In genomic region chr6:41716516-41717446, GRCh38 we compare ENCODE assay signal across 17 cellular contexts. TPM values are rescaled to one million over a fixed set of nuclear protein-coding genes. Genes with fewer than 3 reads are reported as not detected.
DNase-seq lines count a peak whose midpoint lies in the region; ATAC-seq and TF ChIP-seq lines count a peak whose summit lies in the region.
"Had no signal": no experiment of that assay in that cellular context is flagged by ENCODE, and none has a peak within 500 bp of the region (broad histone marks: within the 10 kb centered on the region; RNA-seq: fewer than 3 reads in every experiment).

No MANE protein-coding gene starts in this region.

- H3K27ac ChIP-seq in OCI-LY1 (ENCODE audit: low read depth, low read length, poor library complexity, severe bottlenecking): peak overlapping the region; percentile 3
- H3K27ac ChIP-seq in heart right ventricle: peak overlapping the region; percentile 52 to 91 (median 79)
- no peak overlapping the region for H3K27ac ChIP-seq in H9 (ENCODE audit: insufficient read length, low read depth, low read length)
- no peak overlapping the region for H3K27ac ChIP-seq in SJCRH30
- H3K27ac ChIP-seq: 22Rv1, ovary had no signal

- no peak overlapping the region for H3K9ac ChIP-seq in OCI-LY1 (ENCODE audit: low read length)
- H3K9ac ChIP-seq in H9 (ENCODE audit: extremely low read depth, insufficient read length, low read length): no peak overlapping the region

- H3K4me3 ChIP-seq in OCI-LY1 (ENCODE audit: low read depth, low read length, poor library complexity, severe bottlenecking) (no peak overlapping the region), heart right ventricle (no peak overlapping the region), SJCRH30 (no peak overlapping the region)
- H3K4me3 ChIP-seq: breast epithelium, GM23338, ovary had no signal

- H3K4me2 ChIP-seq in OCI-LY1 (ENCODE audit: low read length) (peak overlapping the region; percentile 5; the same call in 1 of the 2 replicates), H9 (ENCODE audit: insufficient read depth, insufficient read length, low read length) (no peak overlapping the region)
- H3K4me2 ChIP-seq: GM23338 had no signal

- H3T11ph ChIP-seq in H9 (ENCODE audit: low read length): no peak overlapping the region

- H3F3A ChIP-seq in OCI-LY1 (ENCODE audit: insufficient read depth, low read length): no peaks in the 10 kb centered on the region

- no peaks in the 10 kb centered on the region for H3K9me3 ChIP-seq in OCI-LY1 (ENCODE audit: low read length)
- H3K9me3 ChIP-seq in heart right ventricle: no peaks in the 10 kb centered on the region
- H3K9me3 ChIP-seq in H9 (ENCODE audit: control insufficient read depth, low read depth, low read length): no peaks in the 10 kb centered on the region
- H3K9me3 ChIP-seq in SJCRH30 (replicated peaks): no peaks in the 10 kb centered on the region
- H3K9me3 ChIP-seq: breast epithelium, ovary had no signal

- H3K9me2 ChIP-seq in OCI-LY1 (ENCODE audit: low read depth, low read length): no peaks in the 10 kb centered on the region

- H3K27me3 ChIP-seq in OCI-LY1 (ENCODE audit: insufficient read depth, low read length) (no peaks in the 10 kb centered on the region), heart right ventricle (no peaks in the 10 kb centered on the region), H9 (ENCODE audit: insufficient read depth, low read length) (no peaks in the 10 kb centered on the region), SJCRH30 (no peaks in the 10 kb centered on the region)
- H3K27me3 ChIP-seq: breast epithelium, ovary had no signal

- H2BK15ac ChIP-seq in H9 (ENCODE audit: low read depth, low read length): no peak overlapping the region

- H3K4me1 ChIP-seq in OCI-LY1 (ENCODE audit: insufficient read depth, low read length, severe bottlenecking) (peaks cover 40% of the 10 kb centered on the region), heart right ventricle (peaks cover 22 to 100% (median 89%) of the 10 kb centered on the region in 9 donors), H9 (ENCODE audit: insufficient read depth, low read length) (no peaks in the 10 kb centered on the region), SJCRH30 (peaks cover 8% of the 10 kb centered on the region)

- TF ChIP-seq CTCF in OCI-LY1 (IDR thresholded peaks at IDR 0.05; ENCODE audit: low read length) (no peak), heart right ventricle (IDR thresholded peaks at IDR 0.05) (no peak), H9 (conservative IDR thresholded peaks at IDR 0.05) (no peak)

- H3K14ac ChIP-seq in H9 (ENCODE audit: insufficient read depth, low read length): no peak overlapping the region

- no peaks in the 10 kb centered on the region for H3K79me1 ChIP-seq in H9 (ENCODE audit: insufficient read depth, low read depth, low read length, poor library complexity, severe bottlenecking)

- DNase-seq in DMS 273 (lab: John Stamatoyannopoulos, UW; ENCODE audit: unreplicated experiment) (peak; percentile 48), DMS 273 treated with DMSO at 0.1 percent for 48 hours (lab: John Stamatoyannopoulos, UW) (no peak), heart right ventricle (peak in 1 of 2 donors; percentile 60), H9 (no peak), SJCRH30 (no peak)
- DNase-seq: activated T-cell treated with anti-CD3 and anti-CD28 coated beads, Interleukin-2, amount 50 U/mL, for 1 hour; EL; kidney glomerular epithelial cell; ovary; trophoblast cell had no signal

- ATAC-seq in heart right ventricle (peak; percentile 42 to 79 (median 61)), GM21367 (IDR thresholded peaks at IDR 0.05; ENCODE audit: unreplicated experiment) (no peak)
- no peak for ATAC-seq in stimulated activated memory B cell treated with anti-CD40 and anti-IgM and Interleukin-4, amounts not matched to agents 10 μg/mL and 1 μg/mL and 100 μg/mL, for 72 hours
- ATAC-seq: GM23338 had no signal

- H3K56ac ChIP-seq in H9 (ENCODE audit: insufficient read length, low read depth, low read length): no peak overlapping the region

- no peaks in the 10 kb centered on the region for H3K79me2 ChIP-seq in OCI-LY1 (ENCODE audit: insufficient read depth, low read length)
- H3K79me2 ChIP-seq in H9 (ENCODE audit: insufficient read depth, low read length): no peaks in the 10 kb centered on the region; the same call in 1 of the 2 replicates

- H3K23me2 ChIP-seq in H9 (ENCODE audit: insufficient read length, low read depth, low read length, poor library complexity, severe bottlenecking): no peaks in the 10 kb centered on the region

- WGBS in heart right ventricle, 2 donors: 45 to 65% methylated on average over 12 of the region's 12 CpGs
- no CpG with 5 or more reads among the region's 12 CpGs for WGBS in H9 (ENCODE audit: extremely low coverage, insufficient read length, low lambda C conversion rate)

- H2AFZ ChIP-seq in OCI-LY1 (ENCODE audit: low read length) (no peak overlapping the region), H9 (ENCODE audit: low read length) (no peak overlapping the region)
- H2AFZ ChIP-seq: GM23338 had no signal

- no peaks in the 10 kb centered on the region for H3K9me3 Mint-ChIP-seq in stimulated activated memory B cell treated with anti-CD40 and anti-IgM and Interleukin-4, amounts not matched to agents 10 μg/mL and 1 μg/mL and 100 μg/mL, for 72 hours
- H3K9me3 Mint-ChIP-seq in H9: no peaks in the 10 kb centered on the region
- H3K9me3 Mint-ChIP-seq: GM23338 had no signal

- no peak overlapping the region for H2AK5ac ChIP-seq in H9 (ENCODE audit: insufficient read length, low read length)

- no peak overlapping the region for H4K5ac ChIP-seq in H9 (ENCODE audit: insufficient read length, low read depth, low read length)

- H3K27ac Mint-ChIP-seq in stimulated activated memory B cell treated with anti-CD40 and anti-IgM and Interleukin-4, amounts not matched to agents 10 μg/mL and 1 μg/mL and 100 μg/mL, for 72 hours: peak overlapping the region; percentile 95
- no peak overlapping the region for H3K27ac Mint-ChIP-seq in H9
- H3K27ac Mint-ChIP-seq: GM23338 had no signal

- no peaks in the 10 kb centered on the region for H4K20me1 ChIP-seq in OCI-LY1 (ENCODE audit: insufficient read depth, low read length)
- peaks cover 2% of the 10 kb centered on the region for H4K20me1 ChIP-seq in H9 (ENCODE audit: control insufficient read depth, insufficient read depth, insufficient read length)

- no peak overlapping the region for H2BK120ac ChIP-seq in H9 (ENCODE audit: low read depth, low read length, poor library complexity, severe bottlenecking)

- H3K36me3 ChIP-seq in OCI-LY1 (ENCODE audit: insufficient read depth, low read length) (no peaks in the 10 kb centered on the region; the same call in 1 of the 2 replicates), heart right ventricle (peaks cover 0 to 5% (median 0%) of the 10 kb centered on the region in 9 donors), SJCRH30 (no peaks in the 10 kb centered on the region)
- H3K36me3 ChIP-seq: breast epithelium, ovary had no signal

- peaks cover 13% of the 10 kb centered on the region for H3K36me3 Mint-ChIP-seq in stimulated activated memory B cell treated with anti-CD40 and anti-IgM and Interleukin-4, amounts not matched to agents 10 μg/mL and 1 μg/mL and 100 μg/mL, for 72 hours
- no peaks in the 10 kb centered on the region for H3K36me3 Mint-ChIP-seq in H9 (ENCODE audit: insufficient read depth in 1 of 3, low read depth in 3 of 3)

- H3K27me3 Mint-ChIP-seq in stimulated activated memory B cell treated with anti-CD40 and anti-IgM and Interleukin-4, amounts not matched to agents 10 μg/mL and 1 μg/mL and 100 μg/mL, for 72 hours: no peaks in the 10 kb centered on the region
- no peaks in the 10 kb centered on the region for H3K27me3 Mint-ChIP-seq in H9 (ENCODE audit: low read depth)

- H2BK12ac ChIP-seq in H9 (ENCODE audit: insufficient read length, low read depth, low read length): no peak overlapping the region

- H3K4me3 Mint-ChIP-seq in stimulated activated memory B cell treated with anti-CD40 and anti-IgM and Interleukin-4, amounts not matched to agents 10 μg/mL and 1 μg/mL and 100 μg/mL, for 72 hours: peak overlapping the region; percentile 61
- no peak overlapping the region for H3K4me3 Mint-ChIP-seq in H9
- H3K4me3 Mint-ChIP-seq: GM23338 had no signal

- H3K4me1 Mint-ChIP-seq in stimulated activated memory B cell treated with anti-CD40 and anti-IgM and Interleukin-4, amounts not matched to agents 10 μg/mL and 1 μg/mL and 100 μg/mL, for 72 hours: peaks cover 99% of the 10 kb centered on the region
- peaks cover 0 to 10% of the 10 kb centered on the region in 2 experiments; a peak in 3 of 4 replicates for H3K4me1 Mint-ChIP-seq in H9

- no peak overlapping the region for H3K4ac ChIP-seq in H9 (ENCODE audit: low read depth, low read length)

- H2BK20ac ChIP-seq in H9 (ENCODE audit: low read depth, low read length, poor library complexity, severe bottlenecking): no peak overlapping the region

- H4K8ac ChIP-seq in H9 (replicated peaks; ENCODE audit: insufficient read length, low read depth, low read length): no peak overlapping the region

- no peak overlapping the region for H3K23ac ChIP-seq in H9 (ENCODE audit: insufficient read length, low read depth, low read length)

- no peak overlapping the region for H4K91ac ChIP-seq in H9 (ENCODE audit: insufficient read length, low read depth, low read length)

- H2BK5ac ChIP-seq in H9 (ENCODE audit: insufficient read length, low read length): no peak overlapping the region

- intact Hi-C loops in heart right ventricle (cut with DNase I): no loop called here

- H3K18ac ChIP-seq in H9 (ENCODE audit: insufficient read length, low read depth, low read length): no peak overlapping the region

RNA-seq across cellular contexts. Expression of gene TFEB, which starts 18.6 kb away (rescaled TPM):
- total RNA-seq in heart right ventricle (10 to 100 TPM; 29.2 to 47.0 (median 39.6) TPM), H9 (2021) (1.2 and 2.4 TPM in 2 replicates)
- 10 to 100 TPM; 36.9 to 52.3 TPM for polyA plus RNA-seq in heart right ventricle
- total RNA-seq in SJCRH30 (2014; rRNA removed; shearing (Covaris generic)): 0.57 and 0.63 TPM in 2 replicates

RNA-seq across cellular contexts. Expression of gene PGC, which starts 30.4 kb away (rescaled TPM):
- not detected for total RNA-seq in heart right ventricle
- 1 to 10 TPM in 1 of 2 donors, under 1 TPM in 1; 0.58 to 2.0 TPM for polyA plus RNA-seq in heart right ventricle
- not detected in 2 replicates for total RNA-seq in H9 (2021)
- not detected in 2 replicates for total RNA-seq in SJCRH30 (2014; rRNA removed; shearing (Covaris generic))
- total RNA-seq: fibroblast of lung, GM23338 had no signal
- polyA plus RNA-seq: fibroblast of lung, GM23338 had no signal

Comparison
In these comparisons a context has a peak if more than half of its experiments do, and no peak if none do; other contexts are left out.
1. H3K27ac ChIP-seq: peak in OCI-LY1 (single experiment) and heart right ventricle (10 of 10); none in H9 (single experiment) and SJCRH30 (single experiment).
2. ATAC-seq: peak in heart right ventricle (8 of 8); none in stimulated activated memory B cell treated with anti-CD40 and anti-IgM and Interleukin-4, amounts not matched to agents 10 μg/mL and 1 μg/mL and 100 μg/mL, for 72 hours (single experiment) and GM21367 (single experiment).